8 cellular contexts compared by ENCODE assay signal in the genomic region with DNA sequence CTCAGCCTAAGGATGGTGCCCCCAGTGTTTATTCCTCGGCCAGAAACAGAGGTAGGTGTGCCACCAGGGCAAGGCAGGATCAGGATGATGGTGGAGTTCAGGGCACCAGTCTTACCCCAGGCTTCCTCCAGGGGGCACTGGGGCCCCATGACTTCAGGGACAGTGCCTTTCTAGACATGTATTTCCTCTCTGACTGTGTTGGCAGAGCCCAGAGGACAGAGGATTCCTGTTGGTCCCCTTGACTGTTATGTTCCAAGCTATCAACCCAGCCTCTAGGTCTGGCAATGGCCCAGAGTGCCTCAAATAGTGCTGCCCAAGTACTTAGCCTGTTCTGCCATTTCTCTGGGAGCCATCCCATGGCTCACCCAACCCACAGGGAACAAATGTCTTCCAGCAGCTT. TPM values are rescaled to one million over a fixed set of nuclear protein-coding genes. Genes with fewer than 3 reads are reported as not detected.
DNase-seq lines count a peak whose midpoint lies in the region; ATAC-seq and TF ChIP-seq lines count a peak whose summit lies in the region.

No MANE protein-coding gene starts in this region.

- ATAC-seq in T-cell (replicated peaks in 1 of 4) (peak; percentile 18 to 27 (median 24)), aorta (ENCODE audit: low FRiP score) (no peak)
- peak; percentile 5 for ATAC-seq in activated naive CD8-positive, alpha-beta T cell treated with anti-CD3 and anti-CD28 coated beads, Interleukin-2, amount 10 ng/mL, durations not matched to agents 7 days and 5 days (ENCODE audit: low read depth)

- no peaks in the 10 kb centered on the region for H3K9me3 ChIP-seq in aorta (ENCODE audit: control insufficient read depth, low read length)

- H3K27ac ChIP-seq in aorta (ENCODE audit: low read depth in 1 of 2, low read length in 2 of 2): no peak overlapping the region

- POLR2A ChIA-PET in T-cell (lab: Charles Lee): interaction anchor here in 1 of 2 donors (1.5 kb wide), 1 partner anchor 41 kb away, joined by 5 read pairs; no protein-coding TSS in a partner anchor
- POLR2A ChIA-PET in activated naive CD8-positive, alpha-beta T cell treated with anti-CD3 and anti-CD28 coated beads, Interleukin-2, amount 10 ng/mL, durations not matched to agents 7 days and 5 days (lab: Charles Lee): interaction anchor here (0.6 to 26.1 kb wide), 12 partner anchors 10 to 813 kb away, joined by 3 to 3572 read pairs (median 7); a partner anchor contains a TSS

- peak; percentile 96 for TF ChIP-seq RAD21 in Ishikawa (IDR thresholded peaks at IDR 0.05; ENCODE audit: low read depth)

- no peak for TF ChIP-seq EP300 in Ishikawa (IDR thresholded peaks at IDR 0.05; ENCODE audit: borderline replicate concordance)

- H3K36me3 Mint-ChIP-seq in T-cell: no peaks in the 10 kb centered on the region
- peaks cover 38% of the 10 kb centered on the region for H3K36me3 Mint-ChIP-seq in activated naive CD8-positive, alpha-beta T cell treated with anti-CD3 and anti-CD28 coated beads, Interleukin-2, amount 10 ng/mL, durations not matched to agents 7 days and 5 days

- CTCF ChIA-PET in T-cell (lab: Charles Lee): interaction anchor here (0.9 to 6.3 kb wide), 8 partner anchors 14 to 739 kb away, joined by 3 to 139 read pairs (median 11); a partner anchor contains a TSS

- H3K4me3 ChIP-seq in aorta (ENCODE audit: low read length in 2 of 2): no peak overlapping the region

- peak overlapping the region; percentile 7 to 84 (median 63) for H3K4me3 Mint-ChIP-seq in T-cell
- peak overlapping the region; percentile 96 for H3K4me3 Mint-ChIP-seq in activated naive CD8-positive, alpha-beta T cell treated with anti-CD3 and anti-CD28 coated beads, Interleukin-2, amount 10 ng/mL, durations not matched to agents 7 days and 5 days

- WGBS in aorta, 2 donors: 0 to 8% methylated on average over 1 of the region's 1 CpG

- no peaks in the 10 kb centered on the region for H3K4me1 ChIP-seq in aorta (ENCODE audit: control insufficient read depth in 1 of 2, insufficient read depth in 2 of 2, low read length in 2 of 2)

- H3K4me1 Mint-ChIP-seq in T-cell: peaks cover 76 to 86% (median 77%) of the 10 kb centered on the region in 3 donors
- peaks cover 61% of the 10 kb centered on the region for H3K4me1 Mint-ChIP-seq in activated naive CD8-positive, alpha-beta T cell treated with anti-CD3 and anti-CD28 coated beads, Interleukin-2, amount 10 ng/mL, durations not matched to agents 7 days and 5 days

- no peaks in the 10 kb centered on the region for H3K9me3 Mint-ChIP-seq in T-cell
- no peaks in the 10 kb centered on the region for H3K9me3 Mint-ChIP-seq in activated naive CD8-positive, alpha-beta T cell treated with anti-CD3 and anti-CD28 coated beads, Interleukin-2, amount 10 ng/mL, durations not matched to agents 7 days and 5 days

- no peaks in the 10 kb centered on the region for H3K27me3 ChIP-seq in aorta (ENCODE audit: control insufficient read depth in 1 of 2, insufficient read depth in 2 of 2, low read length in 1 of 2)

- no peaks in the 10 kb centered on the region for H3K36me3 ChIP-seq in aorta (ENCODE audit: control insufficient read depth in 1 of 2, insufficient read depth in 2 of 2, low read length in 1 of 2)

- no peaks in the 10 kb centered on the region for H3K27me3 Mint-ChIP-seq in T-cell
- no peaks in the 10 kb centered on the region for H3K27me3 Mint-ChIP-seq in activated naive CD8-positive, alpha-beta T cell treated with anti-CD3 and anti-CD28 coated beads, Interleukin-2, amount 10 ng/mL, durations not matched to agents 7 days and 5 days

- intact Hi-C loops in cardiac septum (cut with DNase I) (loop anchor here (1.0 to 5.0 kb wide), 3 partner anchors 42 to 800 kb away; no protein-coding TSS in a partner anchor), aorta (cut with DNase I) (loop anchor here (1.0 to 10.0 kb wide), 3 partner anchors 42 to 810 kb away; no protein-coding TSS in a partner anchor)

- H3K27ac Mint-ChIP-seq in T-cell: peak overlapping the region; percentile 95 to 98
- peak overlapping the region; percentile 99 for H3K27ac Mint-ChIP-seq in activated naive CD8-positive, alpha-beta T cell treated with anti-CD3 and anti-CD28 coated beads, Interleukin-2, amount 10 ng/mL, durations not matched to agents 7 days and 5 days

- peak; percentile 62 for DNase-seq in ELR (ENCODE audit: low read depth)
- DNase-seq in T-cell: peak; percentile 55 to 85 (median 74)
- peak; percentile 85 for DNase-seq in activated naive CD8-positive, alpha-beta T cell treated with anti-CD3 and anti-CD28 coated beads, Interleukin-2, amount 10 ng/mL, durations not matched to agents 7 days and 5 days
- DNase-seq in cardiac septum (ENCODE audit: low spot score): peak; percentile 91
- peak; percentile 30 for DNase-seq in pulmonary artery endothelial cell (ENCODE audit: low read depth, low spot score)
- DNase-seq in aorta: peak; percentile 83 to 88
- no peak for DNase-seq in foreskin melanocyte

TF ChIP-seq in Ishikawa, 13 proteins besides CTCF, POLR2A, EP300 and RAD21:
- TF ChIP-seq, protein P1, sequence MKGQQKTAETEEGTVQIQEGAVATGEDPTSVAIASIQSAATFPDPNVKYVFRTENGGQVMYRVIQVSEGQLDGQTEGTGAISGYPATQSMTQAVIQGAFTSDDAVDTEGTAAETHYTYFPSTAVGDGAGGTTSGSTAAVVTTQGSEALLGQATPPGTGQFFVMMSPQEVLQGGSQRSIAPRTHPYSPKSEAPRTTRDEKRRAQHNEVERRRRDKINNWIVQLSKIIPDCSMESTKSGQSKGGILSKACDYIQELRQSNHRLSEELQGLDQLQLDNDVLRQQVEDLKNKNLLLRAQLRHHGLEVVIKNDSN (IDR thresholded peaks at IDR 0.05): no peak
- TF ChIP-seq, protein P2, sequence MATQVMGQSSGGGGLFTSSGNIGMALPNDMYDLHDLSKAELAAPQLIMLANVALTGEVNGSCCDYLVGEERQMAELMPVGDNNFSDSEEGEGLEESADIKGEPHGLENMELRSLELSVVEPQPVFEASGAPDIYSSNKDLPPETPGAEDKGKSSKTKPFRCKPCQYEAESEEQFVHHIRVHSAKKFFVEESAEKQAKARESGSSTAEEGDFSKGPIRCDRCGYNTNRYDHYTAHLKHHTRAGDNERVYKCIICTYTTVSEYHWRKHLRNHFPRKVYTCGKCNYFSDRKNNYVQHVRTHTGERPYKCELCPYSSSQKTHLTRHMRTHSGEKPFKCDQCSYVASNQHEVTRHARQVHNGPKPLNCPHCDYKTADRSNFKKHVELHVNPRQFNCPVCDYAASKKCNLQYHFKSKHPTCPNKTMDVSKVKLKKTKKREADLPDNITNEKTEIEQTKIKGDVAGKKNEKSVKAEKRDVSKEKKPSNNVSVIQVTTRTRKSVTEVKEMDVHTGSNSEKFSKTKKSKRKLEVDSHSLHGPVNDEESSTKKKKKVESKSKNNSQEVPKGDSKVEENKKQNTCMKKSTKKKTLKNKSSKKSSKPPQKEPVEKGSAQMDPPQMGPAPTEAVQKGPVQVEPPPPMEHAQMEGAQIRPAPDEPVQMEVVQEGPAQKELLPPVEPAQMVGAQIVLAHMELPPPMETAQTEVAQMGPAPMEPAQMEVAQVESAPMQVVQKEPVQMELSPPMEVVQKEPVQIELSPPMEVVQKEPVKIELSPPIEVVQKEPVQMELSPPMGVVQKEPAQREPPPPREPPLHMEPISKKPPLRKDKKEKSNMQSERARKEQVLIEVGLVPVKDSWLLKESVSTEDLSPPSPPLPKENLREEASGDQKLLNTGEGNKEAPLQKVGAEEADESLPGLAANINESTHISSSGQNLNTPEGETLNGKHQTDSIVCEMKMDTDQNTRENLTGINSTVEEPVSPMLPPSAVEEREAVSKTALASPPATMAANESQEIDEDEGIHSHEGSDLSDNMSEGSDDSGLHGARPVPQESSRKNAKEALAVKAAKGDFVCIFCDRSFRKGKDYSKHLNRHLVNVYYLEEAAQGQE (IDR thresholded peaks at IDR 0.05; ENCODE audit: low read depth): no peak
- TF ChIP-seq CEBPB (IDR thresholded peaks at IDR 0.05) (no peak), EGR1 (IDR thresholded peaks at IDR 0.05) (no peak), FOXM1 (IDR thresholded peaks at IDR 0.05; ENCODE audit: borderline replicate concordance, low read depth) (no peak), TCF12 (IDR thresholded peaks at IDR 0.05; ENCODE audit: low read depth) (no peak), ZBTB7A (IDR thresholded peaks at IDR 0.05; ENCODE audit: low read depth) (no peak), TAF1 (IDR thresholded peaks at IDR 0.05; ENCODE audit: low read depth) (no peak), NFIC (IDR thresholded peaks at IDR 0.05) (no peak), YY1 (IDR thresholded peaks at IDR 0.05; ENCODE audit: low read depth) (no peak), CREB1 (IDR thresholded peaks at IDR 0.05; ENCODE audit: low read depth) (no peak), TEAD4 (IDR thresholded peaks at IDR 0.05) (no peak)
- TF ChIP-seq, protein P3, sequence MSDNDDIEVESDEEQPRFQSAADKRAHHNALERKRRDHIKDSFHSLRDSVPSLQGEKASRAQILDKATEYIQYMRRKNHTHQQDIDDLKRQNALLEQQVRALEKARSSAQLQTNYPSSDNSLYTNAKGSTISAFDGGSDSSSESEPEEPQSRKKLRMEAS (IDR thresholded peaks at IDR 0.05): no peak
TF ChIP-seq in Ishikawa: peak in this region for 0.

RNA-seq across cellular contexts. Expression of a gene that starts 2.8 kb away (rescaled TPM):
- 10 to 100 TPM; 35.5 to 66.6 (median 42.0) TPM for total RNA-seq in T-cell
- 100 to 1,000 TPM in 1 of 2 experiments, 10 to 100 TPM in 1; 97.4 to 102 TPM for total RNA-seq in activated naive CD8-positive, alpha-beta T cell treated with anti-CD3 and anti-CD28 coated beads, Interleukin-2, amount 10 ng/mL, durations not matched to agents 7 days and 5 days
- 14.4 TPM for total RNA-seq in cardiac septum
- total RNA-seq in pulmonary artery endothelial cell: 13.7 and 15.2 TPM in 2 replicates
- 10 to 100 TPM; 12.0 to 21.3 TPM for total RNA-seq in aorta
- polyA plus RNA-seq in aorta: 10 to 100 TPM; 11.0 to 18.3 TPM

RNA-seq across cellular contexts. Expression of a gene that starts 4.6 kb away (rescaled TPM):
- 10 to 100 TPM; 15.3 to 24.7 (median 19.5) TPM for total RNA-seq in T-cell
- total RNA-seq in activated naive CD8-positive, alpha-beta T cell treated with anti-CD3 and anti-CD28 coated beads, Interleukin-2, amount 10 ng/mL, durations not matched to agents 7 days and 5 days: 10 to 100 TPM; 53.2 to 58.4 TPM
- total RNA-seq in cardiac septum: 35.7 TPM
- total RNA-seq in pulmonary artery endothelial cell: 3.5 and 5.1 TPM in 2 replicates
- total RNA-seq in aorta: 10 to 100 TPM in 1 of 2 donors, 1 to 10 TPM in 1; 8.8 to 15.9 TPM
- polyA plus RNA-seq in aorta: 10 to 100 TPM; 16.4 to 18.0 TPM

RNA-seq across cellular contexts. Expression of a gene that starts 39.4 kb away (rescaled TPM):
- 100 to 1,000 TPM in 3 of 5 donors, 10 to 100 TPM in 2; 37.4 to 217 (median 190) TPM for total RNA-seq in T-cell
- total RNA-seq in activated naive CD8-positive, alpha-beta T cell treated with anti-CD3 and anti-CD28 coated beads, Interleukin-2, amount 10 ng/mL, durations not matched to agents 7 days and 5 days: 100 to 1,000 TPM; 365 to 400 TPM
- total RNA-seq in cardiac septum: 21.1 TPM
- total RNA-seq in pulmonary artery endothelial cell: 0.28 and 0.46 TPM in 2 replicates
- 10 to 100 TPM in 1 of 2 donors, 1 to 10 TPM in 1; 8.3 to 10.1 TPM for total RNA-seq in aorta
- 1 to 10 TPM; 1.5 to 3.6 TPM for polyA plus RNA-seq in aorta

RNA-seq across cellular contexts. Expression of a gene that starts 44.8 kb away (rescaled TPM):
- total RNA-seq in T-cell (10 to 100 TPM; 35.1 to 66.6 (median 53.0) TPM), cardiac septum (266 TPM), pulmonary artery endothelial cell (18.9 and 32.4 TPM in 2 replicates), aorta (10 to 100 TPM; 23.7 to 24.8 TPM)
- total RNA-seq in activated naive CD8-positive, alpha-beta T cell treated with anti-CD3 and anti-CD28 coated beads, Interleukin-2, amount 10 ng/mL, durations not matched to agents 7 days and 5 days: 100 to 1,000 TPM; 176 to 195 TPM
- 10 to 100 TPM; 13.0 to 18.3 TPM for polyA plus RNA-seq in aorta
